Comparison of ENCODE assay signal across 30 cellular contexts in genomic region chr11:122836916-122837315, GRCh38. TPM values are rescaled to one million over a fixed set of nuclear protein-coding genes. Genes with fewer than 3 reads are reported as not detected.
"Had no signal": no experiment of that assay in that cellular context is flagged by ENCODE, and none has a peak within 500 bp of the region (broad histone marks: within the 10 kb centered on the region; RNA-seq: fewer than 3 reads in every experiment).

No MANE protein-coding gene starts in this region.

- H3K4me1 ChIP-seq: left lung, lower lobe of right lung, right atrium auricular region, stomach, testis, thyroid gland, transverse colon, upper lobe of left lung, vagina had no signal

- H3K9me3 Mint-ChIP-seq: immature natural killer cell; mesothelial cell of epicardium; natural killer cell treated with Interleukin-12 subunit alpha and Interleukin-12 subunit beta and Interleukin-15 and Interleukin-18, amount 100 ng/mL, for 72 hours had no signal

- H3K27ac Mint-ChIP-seq: mesothelial cell of epicardium, progenitor cell of endocrine pancreas had no signal

- DNase-seq: hypothalamus; immature natural killer cell; kidney; left colon; left lung; lower lobe of right lung; mammary epithelial cell; mesenchymal stem cell; naive B cell; ovary; stimulated activated CD4-positive, alpha-beta T cell treated with anti-CD3 and anti-CD28 coated beads, Interleukin-12 subunit alpha, Interleukin-12 subunit beta, amount 100 ng/mL, for 4 hours; stimulated activated CD4-positive, alpha-beta T cell treated with anti-CD3 and anti-CD28 coated beads, Interleukin-15, amount 100 ng/mL, for 24 hours; stimulated activated CD4-positive, alpha-beta T cell treated with anti-CD3 and anti-CD28 coated beads, Interleukin-2, amount 100 ng/mL, for 24 hours; stimulated activated CD4-positive, alpha-beta T cell treated with anti-CD3 and anti-CD28 coated beads, Interleukin-4, amount 100 ng/mL, for 1 hour; stimulated activated naive CD4-positive, alpha-beta T cell; stomach; testis; thyroid gland; transverse colon; upper lobe of left lung had no signal

- ATAC-seq: left colon; left lung; lower lobe of right lung; natural killer cell treated with Interleukin-12 subunit alpha and Interleukin-12 subunit beta and Interleukin-15 and Interleukin-18, amount 100 ng/mL, for 72 hours; sciatic nerve had no signal

- H3K4me3 Mint-ChIP-seq: mesothelial cell of epicardium, naive B cell had no signal

- H3K27ac ChIP-seq: left lung, lower lobe of right lung, ovary, right atrium auricular region, stomach, testis, thyroid gland, transverse colon, upper lobe of left lung, vagina had no signal

- H3K36me3 ChIP-seq: left lung, lower lobe of right lung, ovary, right atrium auricular region, stomach, thyroid gland, transverse colon, upper lobe of left lung, vagina had no signal

- H3K4me3 ChIP-seq: left lung, lower lobe of right lung, ovary, right atrium auricular region, skin epidermis, stomach, testis, thyroid gland, transverse colon, upper lobe of left lung, vagina had no signal

- H3K36me3 Mint-ChIP-seq: immature natural killer cell; mesothelial cell of epicardium; naive B cell; natural killer cell treated with Interleukin-12 subunit alpha and Interleukin-12 subunit beta and Interleukin-15 and Interleukin-18, amount 100 ng/mL, for 72 hours had no signal

- H3K27me3 ChIP-seq: left lung, ovary, right atrium auricular region, stomach, testis, thyroid gland, transverse colon, upper lobe of left lung, vagina had no signal

RNA-seq across cellular contexts. Expression of gene CRTAM, which starts 1.4 kb away (rescaled TPM):
- total RNA-seq: mesothelial cell of epicardium, progenitor cell of endocrine pancreas, pulmonary artery endothelial cell, renal cortical epithelial cell, vagina had no signal
- polyA plus RNA-seq: neural cell had no signal
